In genomic region chr9:130239363-130239695, GRCh38 we compare ENCODE assay signal across 22 cellular contexts. TPM values are rescaled to one million over a fixed set of nuclear protein-coding genes. Genes with fewer than 3 reads are reported as not detected.
DNase-seq lines count a peak whose midpoint lies in the region; ATAC-seq and TF ChIP-seq lines count a peak whose summit lies in the region.
"Had no signal": no experiment of that assay in that cellular context is flagged by ENCODE, and none has a peak within 500 bp of the region (broad histone marks: within the 10 kb centered on the region; RNA-seq: fewer than 3 reads in every experiment).

No MANE protein-coding gene starts in this region.

- intact Hi-C loops in activated CD4-positive, alpha-beta T cell treated with anti-CD3 and anti-CD28 coated beads for 36 hours (cut with DNase I, micrococcal nuclease), result loop anchor here (1.0 to 10.0 kb wide), 4 partner anchors 111 to 355 kb away; no protein-coding TSS in a partner anchor
- intact Hi-C loops in sigmoid colon (cut with DNase I), result loop anchor here (5.0 kb wide), 2 partner anchors 47 to 357 kb away; no protein-coding TSS in a partner anchor
- intact Hi-C loops in activated T-helper 2 cell treated with anti-CD3 and anti-CD28 coated beads, Interferon-gamma antibody, Interleukin-2, Interleukin-4, amounts not matched to agents 10 μg/mL and 5 μg/mL and 100 μg/mL, durations not matched to agents 14 hours and 24 hours and 36 hours (cut with micrococcal nuclease), result loop anchor here (5.0 kb wide), 1 partner anchor 112 kb away; no protein-coding TSS in a partner anchor

- POLR2A ChIA-PET in activated CD4-positive, alpha-beta T cell treated with anti-CD3 and anti-CD28 coated beads for 36 hours (lab: Charles Lee), result no interaction called here
- POLR2A ChIA-PET in RWPE1 (lab: Yijun Ruan, JAX; ENCODE audit: low non-redundant PET), result no interaction called here

- H3K36me3 Mint-ChIP-seq in activated CD4-positive, alpha-beta T cell treated with anti-CD3 and anti-CD28 coated beads for 36 hours (ENCODE audit: low read depth), result peaks cover 2% of the 10 kb centered on the region
- H3K36me3 Mint-ChIP-seq in activated T-helper 2 cell treated with anti-CD3 and anti-CD28 coated beads, Interferon-gamma antibody, Interleukin-2, Interleukin-4, amounts not matched to agents 10 μg/mL and 5 μg/mL and 100 μg/mL, durations not matched to agents 14 hours and 24 hours and 36 hours (ENCODE audit: low read depth), result no peaks in the 10 kb centered on the region
- H3K36me3 Mint-ChIP-seq: activated CD8-positive, alpha-beta memory T cell treated with anti-CD3 and anti-CD28 coated beads, Interleukin-2, amount 10 ng/mL, durations not matched to agents 7 days and 5 days; memory B cell; naive thymus-derived CD8-positive, alpha-beta T cell had no signal

- no peaks in the 10 kb centered on the region for H3K9me3 ChIP-seq in sigmoid colon
- H3K9me3 ChIP-seq: ascending aorta, Caco-2, esophagus squamous epithelium, ovary, Peyer's patch, tibial nerve had no signal

- H3K4me1 Mint-ChIP-seq in activated CD4-positive, alpha-beta T cell treated with anti-CD3 and anti-CD28 coated beads for 36 hours, result peaks cover 36% of the 10 kb centered on the region
- peaks cover 28% of the 10 kb centered on the region for H3K4me1 Mint-ChIP-seq in activated T-helper 2 cell treated with anti-CD3 and anti-CD28 coated beads, Interferon-gamma antibody, Interleukin-2, Interleukin-4, amounts not matched to agents 10 μg/mL and 5 μg/mL and 100 μg/mL, durations not matched to agents 14 hours and 24 hours and 36 hours (ENCODE audit: low read depth)

- no peaks in the 10 kb centered on the region for H3K27me3 ChIP-seq in sigmoid colon
- H3K27me3 ChIP-seq: ascending aorta, ovary, Peyer's patch had no signal

- peaks cover 0 to 7% (median 2%) of the 10 kb centered on the region in 4 donors for H3K36me3 ChIP-seq in sigmoid colon
- H3K36me3 ChIP-seq: ovary, Peyer's patch had no signal

- 88 to 91% methylated on average over 3 of the region's 3 CpGs for WGBS in sigmoid colon, 2 donors

- peak overlapping the region; percentile 70 for H3K27ac ChIP-seq in RWPE1
- peak overlapping the region; percentile 17 to 92 (median 79) for H3K27ac ChIP-seq in sigmoid colon
- H3K27ac ChIP-seq: 22Rv1, ascending aorta, ovary, tibial nerve had no signal

- TF ChIP-seq EP300 in sigmoid colon (IDR thresholded peaks at IDR 0.05), result no peak

- H3K27me3 Mint-ChIP-seq in activated CD4-positive, alpha-beta T cell treated with anti-CD3 and anti-CD28 coated beads for 36 hours, result no peaks in the 10 kb centered on the region
- peaks cover 2% of the 10 kb centered on the region for H3K27me3 Mint-ChIP-seq in activated T-helper 2 cell treated with anti-CD3 and anti-CD28 coated beads, Interferon-gamma antibody, Interleukin-2, Interleukin-4, amounts not matched to agents 10 μg/mL and 5 μg/mL and 100 μg/mL, durations not matched to agents 14 hours and 24 hours and 36 hours (ENCODE audit: low read depth)
- H3K27me3 Mint-ChIP-seq: activated CD8-positive, alpha-beta memory T cell treated with anti-CD3 and anti-CD28 coated beads, Interleukin-2, amount 10 ng/mL, durations not matched to agents 7 days and 5 days; effector memory CD8-positive, alpha-beta T cell; memory B cell had no signal

- ATAC-seq in activated CD4-positive, alpha-beta T cell treated with anti-CD3 and anti-CD28 coated beads for 36 hours, result peak; percentile 11
- ATAC-seq in GM21515 (IDR thresholded peaks at IDR 0.05; ENCODE audit: unreplicated experiment), result peak; percentile 17
- no peak for ATAC-seq in GM19463 (IDR thresholded peaks at IDR 0.05; ENCODE audit: unreplicated experiment)
- ATAC-seq: effector memory CD8-positive, alpha-beta T cell; sciatic nerve had no signal

- H3K27ac Mint-ChIP-seq in activated CD4-positive, alpha-beta T cell treated with anti-CD3 and anti-CD28 coated beads for 36 hours, result no peak overlapping the region
- H3K27ac Mint-ChIP-seq in activated T-helper 2 cell treated with anti-CD3 and anti-CD28 coated beads, Interferon-gamma antibody, Interleukin-2, Interleukin-4, amounts not matched to agents 10 μg/mL and 5 μg/mL and 100 μg/mL, durations not matched to agents 14 hours and 24 hours and 36 hours, result no peak overlapping the region
- H3K27ac Mint-ChIP-seq: memory B cell had no signal

- DNase-seq in activated CD4-positive, alpha-beta T cell treated with anti-CD3 and anti-CD28 coated beads for 36 hours, result no peak
- DNase-seq in activated CD4-positive, alpha-beta T cell treated with anti-CD3 and anti-CD28 coated beads, Interleukin-2, amount 50 U/mL, for 48 hours, result no peak
- DNase-seq in RWPE1 (ENCODE audit: low spot score), result no peak
- DNase-seq in sigmoid colon, result peak; percentile 46
- DNase-seq in GF-D8 (lab: John Stamatoyannopoulos, UW), result no peak
- no peak for DNase-seq in activated T-helper 2 cell treated with anti-CD3 and anti-CD28 coated beads, Interferon-gamma antibody, Interleukin-2, Interleukin-4, amounts not matched to agents 10 μg/mL and 5 μg/mL and 100 μg/mL, durations not matched to agents 14 hours and 24 hours and 36 hours (ENCODE audit: low spot score)
- DNase-seq: Caco-2; effector memory CD8-positive, alpha-beta T cell; esophagus squamous epithelium; naive thymus-derived CD8-positive, alpha-beta T cell; NCI-H226; ovary; T1000 had no signal

- no peak overlapping the region for H3K4me3 ChIP-seq in sigmoid colon
- H3K4me3 ChIP-seq: ascending aorta, esophagus squamous epithelium, ovary, Peyer's patch, tibial nerve had no signal

- peaks cover 0 to 67% (median 56%) of the 10 kb centered on the region in 4 donors for H3K4me1 ChIP-seq in sigmoid colon
- H3K4me1 ChIP-seq: Caco-2 had no signal

- H3K9me3 Mint-ChIP-seq in activated CD4-positive, alpha-beta T cell treated with anti-CD3 and anti-CD28 coated beads for 36 hours (ENCODE audit: low read depth), result no peaks in the 10 kb centered on the region
- H3K9me3 Mint-ChIP-seq in activated T-helper 2 cell treated with anti-CD3 and anti-CD28 coated beads, Interferon-gamma antibody, Interleukin-2, Interleukin-4, amounts not matched to agents 10 μg/mL and 5 μg/mL and 100 μg/mL, durations not matched to agents 14 hours and 24 hours and 36 hours, result no peaks in the 10 kb centered on the region
- H3K9me3 Mint-ChIP-seq: effector memory CD8-positive, alpha-beta T cell; memory B cell; naive thymus-derived CD8-positive, alpha-beta T cell had no signal

- TF ChIP-seq POLR2A in sigmoid colon (IDR thresholded peaks at IDR 0.05), result no peak

- CTCF ChIA-PET in activated CD4-positive, alpha-beta T cell treated with anti-CD3 and anti-CD28 coated beads for 36 hours (lab: Charles Lee), result interaction anchor here (0.6 to 7.3 kb wide), 5 partner anchors 12 to 323 kb away, joined by 3 to 59 read pairs (median 4); no protein-coding TSS in a partner anchor
- CTCF ChIA-PET in RWPE1 (lab: Yijun Ruan, JAX), result no interaction called here

- H3K4me3 Mint-ChIP-seq in activated CD4-positive, alpha-beta T cell treated with anti-CD3 and anti-CD28 coated beads for 36 hours, result no peak overlapping the region
- H3K4me3 Mint-ChIP-seq in activated T-helper 2 cell treated with anti-CD3 and anti-CD28 coated beads, Interferon-gamma antibody, Interleukin-2, Interleukin-4, amounts not matched to agents 10 μg/mL and 5 μg/mL and 100 μg/mL, durations not matched to agents 14 hours and 24 hours and 36 hours (ENCODE audit: low read depth), result no peak overlapping the region
- H3K4me3 Mint-ChIP-seq: activated CD8-positive, alpha-beta memory T cell treated with anti-CD3 and anti-CD28 coated beads, Interleukin-2, amount 10 ng/mL, durations not matched to agents 7 days and 5 days; effector memory CD8-positive, alpha-beta T cell; naive thymus-derived CD8-positive, alpha-beta T cell had no signal

- TF ChIP-seq CTCF in RWPE1 (conservative IDR thresholded peaks at IDR 0.05; ENCODE audit: low read depth) (no peak), sigmoid colon (IDR thresholded peaks at IDR 0.05) (no peak)

RNA-seq across cellular contexts. Expression of gene HMCN2, which starts 26.2 kb away (rescaled TPM):
- total RNA-seq in activated CD4-positive, alpha-beta T cell treated with anti-CD3 and anti-CD28 coated beads for 36 hours, result under 1 TPM; 0.05 TPM
- 100 to 1,000 TPM in 1 of 4 donors, 10 to 100 TPM in 2, 1 to 10 TPM in 1; 8.2 to 106 (median 35.7) TPM for total RNA-seq in sigmoid colon
- polyA plus RNA-seq in sigmoid colon, result 10 to 100 TPM in 1 of 3 donors, 1 to 10 TPM in 2; 3.6 to 44.0 (median 6.0) TPM
- not detected in 2 replicates for total RNA-seq in activated T-helper 2 cell treated with anti-CD3 and anti-CD28 coated beads, Interferon-gamma antibody, Interleukin-2, Interleukin-4, amounts not matched to agents 10 μg/mL and 5 μg/mL and 100 μg/mL, durations not matched to agents 14 hours and 24 hours and 36 hours
- total RNA-seq: activated CD8-positive, alpha-beta memory T cell treated with anti-CD3 and anti-CD28 coated beads, Interleukin-2, amount 10 ng/mL, durations not matched to agents 7 days and 5 days; naive thymus-derived CD8-positive, alpha-beta T cell had no signal
- polyA plus RNA-seq: naive thymus-derived CD8-positive, alpha-beta T cell had no signal
